ENCODE assay signal across 8 cellular contexts in the genomic region with DNA sequence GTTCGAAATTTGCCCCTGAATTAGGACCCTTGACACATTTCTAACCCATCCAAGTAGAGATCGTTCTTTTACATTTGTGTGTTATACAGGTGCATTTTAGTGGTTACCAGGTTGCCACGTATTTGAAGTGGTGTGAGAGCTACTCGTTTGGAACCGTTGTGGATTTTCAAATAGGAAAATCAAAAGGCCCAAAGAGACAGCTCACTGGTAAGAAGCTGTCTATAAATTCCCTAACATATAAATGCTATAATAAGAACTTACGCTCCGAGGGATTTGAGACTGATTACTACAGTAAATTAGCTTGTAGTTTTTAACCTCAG. TPM values are rescaled to one million over a fixed set of nuclear protein-coding genes. Genes with fewer than 3 reads are reported as not detected.
DNase-seq lines count a peak whose midpoint lies in the region; ATAC-seq, FAIRE-seq and TF ChIP-seq lines count a peak whose summit lies in the region.

No MANE protein-coding gene starts in this region.

- peaks cover 74% of the 10 kb centered on the region for H3K79me2 ChIP-seq in neural cell (replicated peaks; ENCODE audit: insufficient read depth, low read length)

- TF ChIP-seq EP300 in neural cell (conservative IDR thresholded peaks at IDR 0.05; ENCODE audit: poor library complexity, severe bottlenecking), result no peak

- no peak for TF ChIP-seq CTCF in neural cell (IDR thresholded peaks at IDR 0.05; ENCODE audit: poor library complexity, severe bottlenecking)

- H4K20me1 ChIP-seq in neural cell (ENCODE audit: insufficient read depth), result no peaks in the 10 kb centered on the region

- no peak for ATAC-seq in HG03520 (IDR thresholded peaks at IDR 0.05; ENCODE audit: unreplicated experiment)
- ATAC-seq in GM21526 (IDR thresholded peaks at IDR 0.05; ENCODE audit: low FRiP score, unreplicated experiment), result no peak

- no peaks in the 10 kb centered on the region for H3K9me2 ChIP-seq in neural cell (ENCODE audit: insufficient read depth, low read length)

- no peaks in the 10 kb centered on the region for H3K27me3 ChIP-seq in neural cell (ENCODE audit: insufficient read depth, low read depth, low read length)

- H3K9ac ChIP-seq in neural cell (ENCODE audit: low read length), result peak overlapping the region; percentile 96

- no peaks in the 10 kb centered on the region for H3K27me3 Mint-ChIP-seq in dendritic cell treated with granulocyte-macrophage colony-stimulating factor and Interleukin-4, amounts not matched to agents 40 ng/mL and 50 ng/mL, for 4 days

- TF ChIP-seq RAD21 in neural cell (conservative IDR thresholded peaks at IDR 0.05), result no peak

- peak; percentile 54 for DNase-seq in DMS53 (lab: John Stamatoyannopoulos, UW)
- no peak for DNase-seq in DMS53 treated with DMSO at 0.1 percent for 48 hours (lab: John Stamatoyannopoulos, UW; ENCODE audit: unreplicated experiment)
- DNase-seq in NCI-H82 treated with DMSO at 0.1 percent for 48 hours (lab: John Stamatoyannopoulos, UW; ENCODE audit: unreplicated experiment), result peak; percentile 25
- no peak for DNase-seq in frontal cortex (ENCODE audit: low spot score in 2 of 2)

- intact Hi-C loops in dendritic cell treated with granulocyte-macrophage colony-stimulating factor and Interleukin-4, amounts not matched to agents 40 ng/mL and 50 ng/mL, for 4 days (cut with micrococcal nuclease), result loop anchor here (5.0 to 10.0 kb wide), 4 partner anchors 120 to 558 kb away; a partner anchor contains a TSS

- H3K4me3 Mint-ChIP-seq in dendritic cell treated with granulocyte-macrophage colony-stimulating factor and Interleukin-4, amounts not matched to agents 40 ng/mL and 50 ng/mL, for 4 days, result peak overlapping the region; percentile 91

- peak overlapping the region; percentile 78 for H3K4me3 ChIP-seq in neural cell (ENCODE audit: low read length)

- no peak for FAIRE-seq in frontal cortex (lab: Jason Lieb, UNC)

- H3K9me3 Mint-ChIP-seq in dendritic cell treated with granulocyte-macrophage colony-stimulating factor and Interleukin-4, amounts not matched to agents 40 ng/mL and 50 ng/mL, for 4 days, result no peaks in the 10 kb centered on the region

- no peaks in the 10 kb centered on the region for H3K9me3 ChIP-seq in neural cell (ENCODE audit: low read length)

- H3K4me2 ChIP-seq in neural cell (ENCODE audit: low read length), result peak overlapping the region; percentile 86

- peaks cover 27% of the 10 kb centered on the region for H3K36me3 Mint-ChIP-seq in dendritic cell treated with granulocyte-macrophage colony-stimulating factor and Interleukin-4, amounts not matched to agents 40 ng/mL and 50 ng/mL, for 4 days (ENCODE audit: low read depth)

- H3K27ac ChIP-seq in neural cell (ENCODE audit: low read length), result peak overlapping the region; percentile 99

- H3K4me1 Mint-ChIP-seq in dendritic cell treated with granulocyte-macrophage colony-stimulating factor and Interleukin-4, amounts not matched to agents 40 ng/mL and 50 ng/mL, for 4 days (ENCODE audit: low read depth), result peaks cover 34% of the 10 kb centered on the region

- peaks cover 8% of the 10 kb centered on the region for H3F3A ChIP-seq in neural cell (ENCODE audit: insufficient read depth, low read length, poor library complexity, severe bottlenecking)

- H2AFZ ChIP-seq in neural cell (ENCODE audit: low read depth, low read length), result peak overlapping the region; percentile 62

- H3K36me3 ChIP-seq in neural cell (ENCODE audit: insufficient read depth, low read length), result peaks cover 11% of the 10 kb centered on the region

- peak overlapping the region; percentile 99 for H3K27ac Mint-ChIP-seq in dendritic cell treated with granulocyte-macrophage colony-stimulating factor and Interleukin-4, amounts not matched to agents 40 ng/mL and 50 ng/mL, for 4 days

TF ChIP-seq in neural cell, 6 proteins besides CTCF, POLR2A, EP300 and RAD21:
- TF ChIP-seq, protein P1, sequence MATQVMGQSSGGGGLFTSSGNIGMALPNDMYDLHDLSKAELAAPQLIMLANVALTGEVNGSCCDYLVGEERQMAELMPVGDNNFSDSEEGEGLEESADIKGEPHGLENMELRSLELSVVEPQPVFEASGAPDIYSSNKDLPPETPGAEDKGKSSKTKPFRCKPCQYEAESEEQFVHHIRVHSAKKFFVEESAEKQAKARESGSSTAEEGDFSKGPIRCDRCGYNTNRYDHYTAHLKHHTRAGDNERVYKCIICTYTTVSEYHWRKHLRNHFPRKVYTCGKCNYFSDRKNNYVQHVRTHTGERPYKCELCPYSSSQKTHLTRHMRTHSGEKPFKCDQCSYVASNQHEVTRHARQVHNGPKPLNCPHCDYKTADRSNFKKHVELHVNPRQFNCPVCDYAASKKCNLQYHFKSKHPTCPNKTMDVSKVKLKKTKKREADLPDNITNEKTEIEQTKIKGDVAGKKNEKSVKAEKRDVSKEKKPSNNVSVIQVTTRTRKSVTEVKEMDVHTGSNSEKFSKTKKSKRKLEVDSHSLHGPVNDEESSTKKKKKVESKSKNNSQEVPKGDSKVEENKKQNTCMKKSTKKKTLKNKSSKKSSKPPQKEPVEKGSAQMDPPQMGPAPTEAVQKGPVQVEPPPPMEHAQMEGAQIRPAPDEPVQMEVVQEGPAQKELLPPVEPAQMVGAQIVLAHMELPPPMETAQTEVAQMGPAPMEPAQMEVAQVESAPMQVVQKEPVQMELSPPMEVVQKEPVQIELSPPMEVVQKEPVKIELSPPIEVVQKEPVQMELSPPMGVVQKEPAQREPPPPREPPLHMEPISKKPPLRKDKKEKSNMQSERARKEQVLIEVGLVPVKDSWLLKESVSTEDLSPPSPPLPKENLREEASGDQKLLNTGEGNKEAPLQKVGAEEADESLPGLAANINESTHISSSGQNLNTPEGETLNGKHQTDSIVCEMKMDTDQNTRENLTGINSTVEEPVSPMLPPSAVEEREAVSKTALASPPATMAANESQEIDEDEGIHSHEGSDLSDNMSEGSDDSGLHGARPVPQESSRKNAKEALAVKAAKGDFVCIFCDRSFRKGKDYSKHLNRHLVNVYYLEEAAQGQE (IDR thresholded peaks at IDR 0.05; ENCODE audit: borderline replicate concordance), result no peak
- TF ChIP-seq POLR2AphosphoS5 (IDR thresholded peaks at IDR 0.05) (no peak), MXI1 (conservative IDR thresholded peaks at IDR 0.05; ENCODE audit: poor library complexity, severe bottlenecking) (no peak), EZH2 (IDR thresholded peaks at IDR 0.05; ENCODE audit: borderline replicate concordance, insufficient read depth, low read length, poor library complexity, severe bottlenecking) (no peak), SMC3 (conservative IDR thresholded peaks at IDR 0.05; ENCODE audit: poor library complexity) (no peak), TAF1 (IDR thresholded peaks at IDR 0.05; ENCODE audit: low read depth) (no peak)

RNA-seq across cellular contexts. Expression of a gene that starts 1.6 kb away (rescaled TPM):
- 50.2 and 60.2 TPM in 2 replicates for polyA plus RNA-seq in neural cell
- 106 and 143 TPM in 2 replicates for polyA minus RNA-seq in neural cell
- total RNA-seq in frontal cortex, result 95.0 TPM

Comparison
In these comparisons a context has a peak if more than half of its experiments do, and no peak if none do; other contexts are left out.
1. DNase-seq: peak in DMS53 (single experiment) and NCI-H82 treated with DMSO at 0.1 percent for 48 hours (single experiment); none in DMS53 treated with DMSO at 0.1 percent for 48 hours (single experiment) and frontal cortex (0 of 2).